In the genomic region with DNA sequence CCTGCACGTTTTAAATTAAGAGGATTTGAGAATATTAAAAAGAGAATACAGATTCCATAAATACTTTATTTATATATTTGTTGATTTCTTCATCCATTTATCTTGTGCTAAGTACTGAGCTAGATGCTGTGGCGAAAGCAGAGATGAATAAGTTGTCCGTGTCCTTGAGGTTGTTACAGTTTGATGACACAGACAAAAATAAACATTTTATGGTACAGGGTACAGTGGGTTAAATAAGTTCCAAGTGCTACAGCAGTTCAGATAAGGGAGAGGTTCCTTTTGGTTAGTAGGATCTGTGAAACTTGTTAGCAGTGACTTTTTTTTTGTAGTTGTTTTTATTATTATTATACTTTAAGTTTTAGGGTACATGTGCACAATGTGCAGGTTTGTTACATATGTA, we compare ENCODE assay signal across 8 cellular contexts.
"Had no signal": no experiment of that assay in that cellular context is flagged by ENCODE, and none has a peak within 500 bp of the region (broad histone marks: within the 10 kb centered on the region; RNA-seq: fewer than 3 reads in every experiment).

No MANE protein-coding gene starts in this region.

- FAIRE-seq: G401.6, GM12878, GM12891, GM12892, GM18507, GM19239 had no signal

- ATAC-seq: GM12878 had no signal

- H3K4me3 ChIP-seq: GM12878 had no signal

- DNase-seq: GDM1, GF-D8 had no signal
